Comparison of ENCODE assay signal across 1 cellular context in the genomic region with DNA sequence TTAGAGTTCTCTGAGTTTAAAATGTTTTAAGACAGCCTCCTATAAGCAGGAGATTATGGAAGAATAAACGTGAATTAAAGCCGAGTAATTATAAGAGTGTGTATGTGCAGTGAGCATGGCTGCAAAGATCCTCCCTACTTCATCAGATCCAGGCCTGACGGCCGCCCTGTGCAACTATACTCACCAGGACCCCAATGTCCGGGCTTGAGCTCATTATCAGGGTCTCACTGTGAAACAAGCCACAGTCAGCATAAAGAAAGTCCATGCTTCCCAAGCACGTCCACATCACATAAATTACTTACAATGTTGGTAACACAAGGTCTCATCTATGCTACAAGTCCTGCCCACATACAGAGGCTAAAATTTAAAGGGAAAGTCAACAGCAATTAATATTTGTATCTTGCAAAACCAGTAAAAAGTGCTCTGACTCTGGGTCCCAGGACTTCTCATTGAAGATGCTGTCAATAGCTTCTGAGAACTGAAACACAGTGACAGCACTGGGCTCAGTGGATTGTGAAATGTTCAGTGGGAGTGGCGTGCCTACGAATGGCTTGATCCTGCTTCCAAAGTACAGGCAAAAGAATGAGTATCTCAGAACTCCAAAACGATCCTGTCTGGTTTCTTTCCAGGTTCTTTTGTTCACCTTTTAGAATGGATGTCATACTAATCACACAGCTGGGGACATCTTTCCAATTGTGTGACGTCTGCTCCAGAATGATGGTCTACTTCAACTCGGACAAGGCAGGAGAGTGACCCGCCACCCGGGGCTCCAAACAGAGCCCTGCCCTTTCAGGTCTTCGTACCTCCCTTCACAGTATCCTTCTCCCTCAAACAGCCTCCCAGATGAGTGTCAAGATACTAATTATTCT.
TF ChIP-seq lines count a peak whose summit lies in the region.

No MANE protein-coding gene starts in this region.

TF ChIP-seq in HepG2, 621 proteins besides CTCF, POLR2A, EP300 and RAD21 (continued from another document and continues in another):
- TF ChIP-seq PAXIP1 (CRISPR knock-in tag; conservative IDR thresholded peaks at IDR 0.05) (0 out of 2 replicates have a peak, but pooled peaks have one; percentile 29), ZNF563 (CRISPR knock-in tag; IDR thresholded peaks at IDR 0.05) (no peak), ZNF549 (CRISPR knock-in tag; IDR thresholded peaks at IDR 0.05) (peak; percentile 67; the same call in 1 of the 2 replicates), SAP130 (CRISPR knock-in tag; IDR thresholded peaks at IDR 0.05; ENCODE audit: low read depth) (peak; percentile 49; the same call in 1 of the 2 replicates), HMG20B (CRISPR knock-in tag; conservative IDR thresholded peaks at IDR 0.05) (no peak), MEIS1 (CRISPR knock-in tag; IDR thresholded peaks at IDR 0.05; ENCODE audit: borderline replicate concordance) (peak; percentile 70; the same call in 1 of the 2 replicates), ZNF383 (CRISPR knock-in tag; IDR thresholded peaks at IDR 0.05; ENCODE audit: borderline replicate concordance) (no peak), SIN3B (IDR thresholded peaks at IDR 0.05; ENCODE audit: low read length) (no peak), RFXAP (CRISPR knock-in tag; IDR thresholded peaks at IDR 0.05; ENCODE audit: borderline replicate concordance) (no peak), ZNF138 (CRISPR knock-in tag; IDR thresholded peaks at IDR 0.05; ENCODE audit: low read depth) (no peak), NR2C2 (CRISPR knock-in tag; IDR thresholded peaks at IDR 0.05; ENCODE audit: borderline replicate concordance) (peak; percentile 40; the same call in 1 of the 2 replicates), ZNF562 (CRISPR knock-in tag; IDR thresholded peaks at IDR 0.05; ENCODE audit: borderline replicate concordance) (no peak), BCL6 (CRISPR knock-in tag; IDR thresholded peaks at IDR 0.05) (peak; percentile 72), ZNF326 (CRISPR knock-in tag; IDR thresholded peaks at IDR 0.05; ENCODE audit: borderline replicate concordance) (no peak), PATZ1 (CRISPR knock-in tag; IDR thresholded peaks at IDR 0.05) (0 out of 2 replicates have a peak, but pooled peaks have one; percentile 16), MAFK (conservative IDR thresholded peaks at IDR 0.05 in 1 of 2, IDR thresholded peaks at IDR 0.05 in 1 of 2; ENCODE audit: low read length in 2 of 2) (peak; percentile 72 to 80), SMARCE1 (IDR thresholded peaks at IDR 0.05; ENCODE audit: borderline replicate concordance) (no peak), ARNT2 (CRISPR knock-in tag; IDR thresholded peaks at IDR 0.05; ENCODE audit: low read depth) (no peak), ZNF788 (CRISPR knock-in tag; IDR thresholded peaks at IDR 0.05; ENCODE audit: borderline replicate concordance) (no peak), GATAD2A (CRISPR knock-in tag; IDR thresholded peaks at IDR 0.05) (peak; percentile 69; the same call in 1 of the 2 replicates), ZNF652 (CRISPR knock-in tag; IDR thresholded peaks at IDR 0.05; ENCODE audit: borderline replicate concordance, low read depth) (0 out of 2 replicates have a peak, but pooled peaks have one; percentile 14), ZNF292 (CRISPR knock-in tag; IDR thresholded peaks at IDR 0.05; ENCODE audit: borderline replicate concordance, low read depth) (peak; percentile 28; the same call in 1 of the 2 replicates), NCOA5 (CRISPR knock-in tag; IDR thresholded peaks at IDR 0.05) (no peak), XRCC5 (optimal IDR thresholded peaks at IDR 0.05; ENCODE audit: low read length) (peak; percentile 27), FOSL2 (CRISPR knock-in tag; IDR thresholded peaks at IDR 0.05) (peak; percentile 38; the same call in 1 of the 2 replicates), ARID5B (CRISPR knock-in tag; IDR thresholded peaks at IDR 0.05) (peak; percentile 44), ZNF136 (CRISPR knock-in tag; IDR thresholded peaks at IDR 0.05; ENCODE audit: low read depth) (no peak), AHDC1 (CRISPR knock-in tag; IDR thresholded peaks at IDR 0.05; ENCODE audit: borderline replicate concordance) (no peak), SOX13 (IDR thresholded peaks at IDR 0.05) (no peak), SOX13 (CRISPR knock-in tag; conservative IDR thresholded peaks at IDR 0.05 in 1 of 2, IDR thresholded peaks at IDR 0.05 in 1 of 2) (peak in 1 of 2 experiments; percentile 40; a peak in 2 of 4 replicates), MLX (CRISPR knock-in tag; IDR thresholded peaks at IDR 0.05) (no peak), RXRA (CRISPR knock-in tag; IDR thresholded peaks at IDR 0.05) (no peak)
- TF ChIP-seq, protein P1, sequence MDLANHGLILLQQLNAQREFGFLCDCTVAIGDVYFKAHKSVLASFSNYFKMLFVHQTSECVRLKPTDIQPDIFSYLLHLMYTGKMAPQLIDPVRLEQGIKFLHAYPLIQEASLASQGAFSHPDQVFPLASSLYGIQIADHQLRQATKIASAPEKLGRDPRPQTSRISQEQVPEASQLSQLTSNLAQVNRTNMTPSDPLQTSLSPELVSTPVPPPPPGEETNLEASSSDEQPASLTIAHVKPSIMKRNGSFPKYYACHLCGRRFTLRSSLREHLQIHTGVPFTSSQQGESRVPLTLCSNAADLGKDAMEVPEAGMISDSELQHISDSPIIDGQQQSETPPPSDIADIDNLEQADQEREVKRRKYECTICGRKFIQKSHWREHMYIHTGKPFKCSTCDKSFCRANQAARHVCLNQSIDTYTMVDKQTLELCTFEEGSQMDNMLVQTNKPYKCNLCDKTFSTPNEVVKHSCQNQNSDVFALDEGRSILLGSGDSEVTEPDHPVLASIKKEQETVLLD (CRISPR knock-in tag; IDR thresholded peaks at IDR 0.05; ENCODE audit: low read depth) = no peak
- TF ChIP-seq, protein P2, sequence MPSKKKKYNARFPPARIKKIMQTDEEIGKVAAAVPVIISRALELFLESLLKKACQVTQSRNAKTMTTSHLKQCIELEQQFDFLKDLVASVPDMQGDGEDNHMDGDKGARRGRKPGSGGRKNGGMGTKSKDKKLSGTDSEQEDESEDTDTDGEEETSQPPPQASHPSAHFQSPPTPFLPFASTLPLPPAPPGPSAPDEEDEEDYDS (CRISPR knock-in tag; IDR thresholded peaks at IDR 0.05) = 0 out of 2 replicates have a peak, but pooled peaks have one; percentile 22
- TF ChIP-seq, protein P3, sequence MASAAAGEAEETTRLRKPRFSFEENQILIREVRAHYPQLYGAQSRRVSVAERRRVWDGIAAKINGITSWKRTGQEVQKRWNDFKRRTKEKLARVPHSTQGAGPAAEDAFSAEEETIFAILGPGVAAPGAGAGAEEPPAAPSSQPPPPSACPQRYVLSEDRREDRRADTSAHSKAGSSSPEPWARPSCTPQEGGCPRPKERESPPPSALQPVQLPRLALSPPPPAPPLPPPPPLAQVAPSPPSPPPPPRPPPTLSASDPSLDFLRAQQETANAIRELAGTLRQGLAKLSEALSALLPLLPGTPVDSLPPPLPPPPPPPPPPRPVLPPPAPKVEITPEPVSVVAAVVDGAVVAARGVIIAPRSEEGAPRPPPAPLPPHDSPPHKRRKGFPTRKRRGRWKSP (CRISPR knock-in tag; IDR thresholded peaks at IDR 0.05) = no peak
